ENCODE assay signal across 1 cellular context in the genomic region with DNA sequence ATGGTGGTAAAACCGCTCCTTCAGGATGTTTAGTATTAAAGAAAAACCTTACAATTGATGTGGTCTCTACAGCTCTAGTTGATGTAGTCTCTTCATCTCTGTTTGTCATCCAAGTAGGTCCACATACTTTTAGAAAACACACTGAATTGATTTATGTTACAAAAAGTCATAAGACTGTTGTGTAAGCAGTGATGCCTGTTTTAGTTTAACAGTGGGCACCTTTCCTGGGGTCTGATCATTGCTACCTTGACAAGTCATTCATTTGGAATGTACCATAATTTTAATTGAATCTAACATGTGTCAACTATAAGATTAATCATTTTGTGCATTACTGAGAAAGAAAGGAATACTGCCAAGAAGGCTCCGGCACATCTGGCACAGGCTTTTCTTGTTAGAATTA.
TF ChIP-seq lines count a peak whose summit lies in the region.

No MANE protein-coding gene starts in this region.

TF ChIP-seq in WTC11, 78 proteins besides CTCF, POLR2A, EP300 and RAD21 (continued from another document):
- TF ChIP-seq, protein P1, sequence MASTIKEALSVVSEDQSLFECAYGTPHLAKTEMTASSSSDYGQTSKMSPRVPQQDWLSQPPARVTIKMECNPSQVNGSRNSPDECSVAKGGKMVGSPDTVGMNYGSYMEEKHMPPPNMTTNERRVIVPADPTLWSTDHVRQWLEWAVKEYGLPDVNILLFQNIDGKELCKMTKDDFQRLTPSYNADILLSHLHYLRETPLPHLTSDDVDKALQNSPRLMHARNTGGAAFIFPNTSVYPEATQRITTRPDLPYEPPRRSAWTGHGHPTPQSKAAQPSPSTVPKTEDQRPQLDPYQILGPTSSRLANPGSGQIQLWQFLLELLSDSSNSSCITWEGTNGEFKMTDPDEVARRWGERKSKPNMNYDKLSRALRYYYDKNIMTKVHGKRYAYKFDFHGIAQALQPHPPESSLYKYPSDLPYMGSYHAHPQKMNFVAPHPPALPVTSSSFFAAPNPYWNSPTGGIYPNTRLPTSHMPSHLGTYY (CRISPR knock-in tag; IDR thresholded peaks at IDR 0.05), result no peak
- TF ChIP-seq HMGA2 (CRISPR knock-in tag; IDR thresholded peaks at IDR 0.05) (no peak), TP53 (CRISPR knock-in tag; IDR thresholded peaks at IDR 0.05) (no peak), SMAD4 (CRISPR knock-in tag; IDR thresholded peaks at IDR 0.05) (no peak), ZSCAN18 (CRISPR knock-in tag; IDR thresholded peaks at IDR 0.05) (no peak), MYBL2 (CRISPR knock-in tag; IDR thresholded peaks at IDR 0.05) (no peak), ELF4 (CRISPR knock-in tag; IDR thresholded peaks at IDR 0.05; ENCODE audit: low read depth) (no peak)
- TF ChIP-seq, protein P2, sequence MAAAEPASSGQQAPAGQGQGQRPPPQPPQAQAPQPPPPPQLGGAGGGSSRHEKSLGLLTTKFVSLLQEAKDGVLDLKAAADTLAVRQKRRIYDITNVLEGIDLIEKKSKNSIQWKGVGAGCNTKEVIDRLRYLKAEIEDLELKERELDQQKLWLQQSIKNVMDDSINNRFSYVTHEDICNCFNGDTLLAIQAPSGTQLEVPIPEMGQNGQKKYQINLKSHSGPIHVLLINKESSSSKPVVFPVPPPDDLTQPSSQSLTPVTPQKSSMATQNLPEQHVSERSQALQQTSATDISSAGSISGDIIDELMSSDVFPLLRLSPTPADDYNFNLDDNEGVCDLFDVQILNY (CRISPR knock-in tag; IDR thresholded peaks at IDR 0.05), result no peak
- TF ChIP-seq, protein P3, sequence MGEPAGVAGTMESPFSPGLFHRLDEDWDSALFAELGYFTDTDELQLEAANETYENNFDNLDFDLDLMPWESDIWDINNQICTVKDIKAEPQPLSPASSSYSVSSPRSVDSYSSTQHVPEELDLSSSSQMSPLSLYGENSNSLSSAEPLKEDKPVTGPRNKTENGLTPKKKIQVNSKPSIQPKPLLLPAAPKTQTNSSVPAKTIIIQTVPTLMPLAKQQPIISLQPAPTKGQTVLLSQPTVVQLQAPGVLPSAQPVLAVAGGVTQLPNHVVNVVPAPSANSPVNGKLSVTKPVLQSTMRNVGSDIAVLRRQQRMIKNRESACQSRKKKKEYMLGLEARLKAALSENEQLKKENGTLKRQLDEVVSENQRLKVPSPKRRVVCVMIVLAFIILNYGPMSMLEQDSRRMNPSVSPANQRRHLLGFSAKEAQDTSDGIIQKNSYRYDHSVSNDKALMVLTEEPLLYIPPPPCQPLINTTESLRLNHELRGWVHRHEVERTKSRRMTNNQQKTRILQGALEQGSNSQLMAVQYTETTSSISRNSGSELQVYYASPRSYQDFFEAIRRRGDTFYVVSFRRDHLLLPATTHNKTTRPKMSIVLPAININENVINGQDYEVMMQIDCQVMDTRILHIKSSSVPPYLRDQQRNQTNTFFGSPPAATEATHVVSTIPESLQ (CRISPR knock-in tag; IDR thresholded peaks at IDR 0.05), result no peak
- TF ChIP-seq, protein P4, sequence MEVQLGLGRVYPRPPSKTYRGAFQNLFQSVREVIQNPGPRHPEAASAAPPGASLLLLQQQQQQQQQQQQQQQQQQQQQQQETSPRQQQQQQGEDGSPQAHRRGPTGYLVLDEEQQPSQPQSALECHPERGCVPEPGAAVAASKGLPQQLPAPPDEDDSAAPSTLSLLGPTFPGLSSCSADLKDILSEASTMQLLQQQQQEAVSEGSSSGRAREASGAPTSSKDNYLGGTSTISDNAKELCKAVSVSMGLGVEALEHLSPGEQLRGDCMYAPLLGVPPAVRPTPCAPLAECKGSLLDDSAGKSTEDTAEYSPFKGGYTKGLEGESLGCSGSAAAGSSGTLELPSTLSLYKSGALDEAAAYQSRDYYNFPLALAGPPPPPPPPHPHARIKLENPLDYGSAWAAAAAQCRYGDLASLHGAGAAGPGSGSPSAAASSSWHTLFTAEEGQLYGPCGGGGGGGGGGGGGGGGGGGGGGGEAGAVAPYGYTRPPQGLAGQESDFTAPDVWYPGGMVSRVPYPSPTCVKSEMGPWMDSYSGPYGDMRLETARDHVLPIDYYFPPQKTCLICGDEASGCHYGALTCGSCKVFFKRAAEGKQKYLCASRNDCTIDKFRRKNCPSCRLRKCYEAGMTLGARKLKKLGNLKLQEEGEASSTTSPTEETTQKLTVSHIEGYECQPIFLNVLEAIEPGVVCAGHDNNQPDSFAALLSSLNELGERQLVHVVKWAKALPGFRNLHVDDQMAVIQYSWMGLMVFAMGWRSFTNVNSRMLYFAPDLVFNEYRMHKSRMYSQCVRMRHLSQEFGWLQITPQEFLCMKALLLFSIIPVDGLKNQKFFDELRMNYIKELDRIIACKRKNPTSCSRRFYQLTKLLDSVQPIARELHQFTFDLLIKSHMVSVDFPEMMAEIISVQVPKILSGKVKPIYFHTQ (CRISPR knock-in tag; IDR thresholded peaks at IDR 0.05), result no peak
- TF ChIP-seq, protein P5, sequence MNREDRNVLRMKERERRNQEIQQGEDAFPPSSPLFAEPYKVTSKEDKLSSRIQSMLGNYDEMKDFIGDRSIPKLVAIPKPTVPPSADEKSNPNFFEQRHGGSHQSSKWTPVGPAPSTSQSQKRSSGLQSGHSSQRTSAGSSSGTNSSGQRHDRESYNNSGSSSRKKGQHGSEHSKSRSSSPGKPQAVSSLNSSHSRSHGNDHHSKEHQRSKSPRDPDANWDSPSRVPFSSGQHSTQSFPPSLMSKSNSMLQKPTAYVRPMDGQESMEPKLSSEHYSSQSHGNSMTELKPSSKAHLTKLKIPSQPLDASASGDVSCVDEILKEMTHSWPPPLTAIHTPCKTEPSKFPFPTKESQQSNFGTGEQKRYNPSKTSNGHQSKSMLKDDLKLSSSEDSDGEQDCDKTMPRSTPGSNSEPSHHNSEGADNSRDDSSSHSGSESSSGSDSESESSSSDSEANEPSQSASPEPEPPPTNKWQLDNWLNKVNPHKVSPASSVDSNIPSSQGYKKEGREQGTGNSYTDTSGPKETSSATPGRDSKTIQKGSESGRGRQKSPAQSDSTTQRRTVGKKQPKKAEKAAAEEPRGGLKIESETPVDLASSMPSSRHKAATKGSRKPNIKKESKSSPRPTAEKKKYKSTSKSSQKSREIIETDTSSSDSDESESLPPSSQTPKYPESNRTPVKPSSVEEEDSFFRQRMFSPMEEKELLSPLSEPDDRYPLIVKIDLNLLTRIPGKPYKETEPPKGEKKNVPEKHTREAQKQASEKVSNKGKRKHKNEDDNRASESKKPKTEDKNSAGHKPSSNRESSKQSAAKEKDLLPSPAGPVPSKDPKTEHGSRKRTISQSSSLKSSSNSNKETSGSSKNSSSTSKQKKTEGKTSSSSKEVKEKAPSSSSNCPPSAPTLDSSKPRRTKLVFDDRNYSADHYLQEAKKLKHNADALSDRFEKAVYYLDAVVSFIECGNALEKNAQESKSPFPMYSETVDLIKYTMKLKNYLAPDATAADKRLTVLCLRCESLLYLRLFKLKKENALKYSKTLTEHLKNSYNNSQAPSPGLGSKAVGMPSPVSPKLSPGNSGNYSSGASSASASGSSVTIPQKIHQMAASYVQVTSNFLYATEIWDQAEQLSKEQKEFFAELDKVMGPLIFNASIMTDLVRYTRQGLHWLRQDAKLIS (CRISPR knock-in tag; IDR thresholded peaks at IDR 0.05; ENCODE audit: borderline replicate concordance), result no peak
